Comparison of ENCODE assay signal across 34 cellular contexts in the genomic region with DNA sequence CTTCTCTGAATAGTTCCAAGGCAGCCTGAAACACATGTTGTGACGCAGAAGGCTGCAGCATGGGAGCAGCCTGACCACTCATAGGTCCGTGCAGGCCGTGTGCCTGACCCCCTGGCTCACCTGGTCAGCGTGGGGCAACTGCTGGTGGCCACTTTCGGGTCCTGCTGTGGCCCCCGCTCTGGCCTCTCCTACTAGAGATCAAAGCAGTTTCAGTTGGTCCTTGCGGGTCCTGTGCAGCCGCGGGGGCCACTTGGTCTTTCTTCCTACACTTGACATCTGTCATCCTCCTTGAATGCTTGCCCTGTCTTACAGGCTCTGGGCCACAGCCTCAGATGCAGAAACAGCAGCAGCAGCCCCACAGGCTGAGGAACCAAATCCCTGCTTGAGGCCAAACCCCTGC.
"Had no signal": no experiment of that assay in that cellular context is flagged by ENCODE, and none has a peak within 500 bp of the region (broad histone marks: within the 10 kb centered on the region; RNA-seq: fewer than 3 reads in every experiment).

No MANE protein-coding gene starts in this region.

- H3K9me3 ChIP-seq: MG63 had no signal

- H3K27me3 ChIP-seq: brain microvascular endothelial cell, MG63 had no signal

- DNase-seq: activated CD4-positive, alpha-beta T cell treated with anti-CD3 and anti-CD28 coated beads for 1 hour; activated CD4-positive, alpha-beta T cell treated with anti-CD3 and anti-CD28 coated beads for 48 hours; activated CD4-positive, alpha-beta T cell treated with anti-CD3 and anti-CD28 coated beads, Interleukin-2, amount 50 U/mL, for 48 hours; activated CD4-positive, CD25-positive, alpha-beta regulatory T cell; activated CD8-positive, alpha-beta memory T cell treated with anti-CD3 and anti-CD28 coated beads, Interleukin-2, amount 50 U/mL, for 48 hours; activated CD8-positive, alpha-beta T cell treated with anti-CD3 and anti-CD28 coated beads, Interleukin-2, amount 10 ng/mL, durations not matched to agents 7 days and 5 days; activated effector memory CD4-positive, alpha-beta T cell treated with anti-CD3 and anti-CD28 coated beads, Interleukin-2, amount 50 U/mL, for 16 hours; activated naive CD4-positive, alpha-beta T cell; activated naive CD4-positive, alpha-beta T cell treated with anti-CD3 and anti-CD28 coated beads, Interleukin-2, amount 50 U/mL, for 16 hours; activated naive CD8-positive, alpha-beta T cell treated with anti-CD3 and anti-CD28 coated beads for 36 hours; amniotic stem cell; brain microvascular endothelial cell; Kasumi-1; KG1; MG63; NCI-H1092 treated with DMSO at 0.1 percent for 48 hours; NCI-H1417; NCI-H146; NCI-H187; NCI-H2029 treated with DMSO at 0.1 percent for 48 hours; NCI-H2107; NCI-H2171; NCI-H510A; NCI-H526; NCI-H748 treated with DMSO at 0.1 percent for 48 hours; NK-92 treated with Interleukin-12 subunit alpha and Interleukin-12 subunit beta, amount 100 ng/mL, for 24 hours; PC-9; Right ventricle myocardium superior; SW 1271; T-helper 1 cell; T-helper 2 cell; T-helper 9 cell; WERI-Rb-1 had no signal

- H3K27me3 Mint-ChIP-seq: activated T-helper 17 cell treated with anti-CD3 and anti-CD28 coated beads, Interleukin-2, amount 50 U/mL, for 72 hours had no signal

- H3K4me2 ChIP-seq: PC-9 had no signal

- H3K4me3 Mint-ChIP-seq: activated CD8-positive, alpha-beta T cell treated with anti-CD3 and anti-CD28 coated beads, Interleukin-2, amount 10 ng/mL, durations not matched to agents 7 days and 5 days; activated naive CD8-positive, alpha-beta T cell treated with anti-CD3 and anti-CD28 coated beads for 36 hours; activated T-helper 17 cell treated with anti-CD3 and anti-CD28 coated beads, Interleukin-2, amount 50 U/mL, for 72 hours had no signal

- H3K27ac Mint-ChIP-seq: activated CD8-positive, alpha-beta T cell treated with anti-CD3 and anti-CD28 coated beads, Interleukin-2, amount 10 ng/mL, durations not matched to agents 7 days and 5 days; activated naive CD8-positive, alpha-beta T cell treated with anti-CD3 and anti-CD28 coated beads for 36 hours; activated T-helper 17 cell treated with anti-CD3 and anti-CD28 coated beads, Interleukin-2, amount 50 U/mL, for 72 hours had no signal

- ATAC-seq: activated CD8-positive, alpha-beta T cell treated with anti-CD3 and anti-CD28 coated beads, Interleukin-2, amount 10 ng/mL, durations not matched to agents 7 days and 5 days; activated T-helper 17 cell treated with anti-CD3 and anti-CD28 coated beads, Interleukin-2, amount 50 U/mL, for 72 hours had no signal

- H3K36me3 ChIP-seq: brain microvascular endothelial cell, MG63, WERI-Rb-1 had no signal

- H3K36me3 Mint-ChIP-seq: activated naive CD8-positive, alpha-beta T cell treated with anti-CD3 and anti-CD28 coated beads for 36 hours had no signal

- H3K27ac ChIP-seq: brain microvascular endothelial cell, PC-9, WERI-Rb-1 had no signal

- H3K4me3 ChIP-seq: MG63, PC-9 had no signal

- H2AFZ ChIP-seq: PC-9 had no signal

- H3K9me3 Mint-ChIP-seq: activated naive CD8-positive, alpha-beta T cell treated with anti-CD3 and anti-CD28 coated beads for 36 hours; activated T-helper 17 cell treated with anti-CD3 and anti-CD28 coated beads, Interleukin-2, amount 50 U/mL, for 72 hours had no signal

- H3K4me1 Mint-ChIP-seq: activated T-helper 17 cell treated with anti-CD3 and anti-CD28 coated beads, Interleukin-2, amount 50 U/mL, for 72 hours had no signal
